In genomic region chr2:64695656-64696310, GRCh38 we compare ENCODE assay signal across 18 cellular contexts. TPM values are rescaled to one million over a fixed set of nuclear protein-coding genes. Genes with fewer than 3 reads are reported as not detected.
DNase-seq lines count a peak whose midpoint lies in the region; ATAC-seq and TF ChIP-seq lines count a peak whose summit lies in the region.
"Had no signal": no experiment of that assay in that cellular context is flagged by ENCODE, and none has a peak within 500 bp of the region (broad histone marks: within the 10 kb centered on the region; RNA-seq: fewer than 3 reads in every experiment).

No MANE protein-coding gene starts in this region.

- DNase-seq in Caki2 (ENCODE audit: low read depth) (peak; percentile 65), memory B cell (ENCODE audit: low spot score in 2 of 2) (no peak), T-helper 17 cell (no peak)
- DNase-seq in stimulated activated CD4-positive, alpha-beta T cell treated with anti-CD3 and anti-CD28 coated beads, Interleukin-4, amount 100 ng/mL, for 4 hours, result no peak
- DNase-seq: activated CD8-positive, alpha-beta memory T cell treated with anti-CD3 and anti-CD28 coated beads, Interleukin-2, amount 50 U/mL, for 4 hours; activated naive CD8-positive, alpha-beta T cell treated with anti-CD3 and anti-CD28 coated beads, Interleukin-2, amount 50 U/mL, for 24 hours; CD8-positive, alpha-beta memory T cell; glutamatergic neuron; left ventricle myocardium superior; NCI-H1694; NCI-H69; SHP77 treated with DMSO at 0.1 percent for 48 hours had no signal

- H3K4me3 Mint-ChIP-seq in memory B cell (no peak overlapping the region), T-helper 17 cell (no peak overlapping the region)
- H3K4me3 Mint-ChIP-seq: activated naive CD8-positive, alpha-beta T cell treated with anti-CD3 and anti-CD28 coated beads, Interleukin-2, amount 50 U/mL, for 24 hours; CD8-positive, alpha-beta memory T cell; IgD-negative memory B cell; neural crest cell had no signal

- no peak for TF ChIP-seq RAD21 in Ishikawa (IDR thresholded peaks at IDR 0.05; ENCODE audit: low read depth)

- H3K27ac Mint-ChIP-seq in memory B cell, result peak overlapping the region; percentile 5
- H3K27ac Mint-ChIP-seq in T-helper 17 cell, result no peak overlapping the region
- H3K27ac Mint-ChIP-seq: activated naive CD8-positive, alpha-beta T cell treated with anti-CD3 and anti-CD28 coated beads, Interleukin-2, amount 50 U/mL, for 24 hours had no signal

- no peaks in the 10 kb centered on the region for H3K27me3 Mint-ChIP-seq in memory B cell
- H3K27me3 Mint-ChIP-seq in T-helper 17 cell, result no peaks in the 10 kb centered on the region
- H3K27me3 Mint-ChIP-seq: activated naive CD8-positive, alpha-beta T cell treated with anti-CD3 and anti-CD28 coated beads, Interleukin-2, amount 50 U/mL, for 24 hours; CD8-positive, alpha-beta memory T cell; IgD-negative memory B cell had no signal

- no peak for ATAC-seq in memory B cell (ENCODE audit: low read depth)
- no peak for ATAC-seq in T-helper 17 cell
- no peak for ATAC-seq in GM18867 (IDR thresholded peaks at IDR 0.05; ENCODE audit: unreplicated experiment)
- no peak for ATAC-seq in GM21423 (IDR thresholded peaks at IDR 0.05; ENCODE audit: unreplicated experiment)
- ATAC-seq: activated naive CD8-positive, alpha-beta T cell treated with anti-CD3 and anti-CD28 coated beads, Interleukin-2, amount 50 U/mL, for 24 hours; left ventricle myocardium superior had no signal

- H3K4me3 ChIP-seq in ectodermal cell (ENCODE audit: insufficient read depth, low read depth, low read length), result no peak overlapping the region

- H3K4me1 Mint-ChIP-seq in memory B cell, result peaks cover 28% of the 10 kb centered on the region
- H3K4me1 Mint-ChIP-seq in T-helper 17 cell, result peaks cover 26% of the 10 kb centered on the region
- H3K4me1 Mint-ChIP-seq: neural crest cell had no signal

- H3K9me3 ChIP-seq in ectodermal cell (ENCODE audit: control insufficient read depth, low read length) (no peaks in the 10 kb centered on the region), T-helper 17 cell (ENCODE audit: control insufficient read depth, low read length, poor library complexity, severe bottlenecking) (no peaks in the 10 kb centered on the region)

- H3K4me1 ChIP-seq in ectodermal cell (ENCODE audit: control insufficient read depth, insufficient read depth, low read length), result peaks cover 7% of the 10 kb centered on the region

- H3K36me3 ChIP-seq in ectodermal cell (ENCODE audit: control insufficient read depth, insufficient read depth, low read length), result no peaks in the 10 kb centered on the region

- in situ Hi-C loops in Caki2 (cut with HindIII; ENCODE audit: low pct_unique_long_range_greater_than_20kb, low sequenced_read_pairs), result no loop called here

- no peaks in the 10 kb centered on the region for H3K27me3 ChIP-seq in ectodermal cell (ENCODE audit: control insufficient read depth, insufficient read depth, low read length, poor library complexity, severe bottlenecking)

- TF ChIP-seq EP300 in Ishikawa (IDR thresholded peaks at IDR 0.05; ENCODE audit: borderline replicate concordance), result no peak

- H3K36me3 Mint-ChIP-seq in memory B cell (peaks cover 2% of the 10 kb centered on the region), T-helper 17 cell (ENCODE audit: low read depth) (peaks cover 6% of the 10 kb centered on the region)
- H3K36me3 Mint-ChIP-seq: IgD-negative memory B cell had no signal

- 90 to 96% methylated on average over 1 of the region's 1 CpG for WGBS in ectodermal cell, 2 experiments

- peak overlapping the region; percentile 19 for H3K27ac ChIP-seq in ectodermal cell (ENCODE audit: insufficient read depth, low read depth, low read length, poor library complexity, severe bottlenecking)

- H3K9me3 Mint-ChIP-seq in memory B cell, result no peaks in the 10 kb centered on the region
- H3K9me3 Mint-ChIP-seq: CD8-positive, alpha-beta memory T cell had no signal

TF ChIP-seq in Ishikawa, 13 proteins besides CTCF, POLR2A, EP300 and RAD21:
- TF ChIP-seq, protein P1, sequence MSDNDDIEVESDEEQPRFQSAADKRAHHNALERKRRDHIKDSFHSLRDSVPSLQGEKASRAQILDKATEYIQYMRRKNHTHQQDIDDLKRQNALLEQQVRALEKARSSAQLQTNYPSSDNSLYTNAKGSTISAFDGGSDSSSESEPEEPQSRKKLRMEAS (IDR thresholded peaks at IDR 0.05), result 0 out of 2 replicates have a peak, but pooled peaks have one; percentile 31
- peak; percentile 58; the same call in 1 of the 2 replicates for TF ChIP-seq NFIC (IDR thresholded peaks at IDR 0.05)
- no peak for TF ChIP-seq CEBPB (IDR thresholded peaks at IDR 0.05)
- no peak for TF ChIP-seq YY1 (IDR thresholded peaks at IDR 0.05; ENCODE audit: low read depth)

RNA-seq across cellular contexts. Expression of gene SERTAD2, which starts 42.1 kb away (rescaled TPM):
- total RNA-seq in Caki2 (2014; rRNA removed; shearing (Covaris generic); ENCODE audit: low replicate concordance), result 3.4 and 3.5 TPM in 2 replicates
- 24.5 TPM for polyA plus RNA-seq in ectodermal cell (2013, experiment 1 of 4)
- 23.6 TPM for polyA plus RNA-seq in ectodermal cell (2013, experiment 2 of 4)
- 18.9 TPM for polyA plus RNA-seq in ectodermal cell (2013, experiment 3 of 4)
- 23.1 TPM for polyA plus RNA-seq in ectodermal cell (2013, experiment 4 of 4)
- 10 to 100 TPM; 26.4 to 31.1 TPM for total RNA-seq in T-helper 17 cell
